Comparison of ENCODE assay signal across 18 cellular contexts in genomic region chr17:44184212-44184810, GRCh38. TPM values are rescaled to one million over a fixed set of nuclear protein-coding genes. Genes with fewer than 3 reads are reported as not detected.
DNase-seq lines count a peak whose midpoint lies in the region; ATAC-seq and TF ChIP-seq lines count a peak whose summit lies in the region.
"Had no signal": no experiment of that assay in that cellular context is flagged by ENCODE, and none has a peak within 500 bp of the region (broad histone marks: within the 10 kb centered on the region; RNA-seq: fewer than 3 reads in every experiment).

No MANE protein-coding gene starts in this region.

- H3K4me1 Mint-ChIP-seq in CD4-positive, CD25-positive, alpha-beta regulatory T cell: peaks cover 25 to 60% (median 40%) of the 10 kb centered on the region in 4 donors
- H3K4me1 Mint-ChIP-seq in H9 (peaks cover 8 to 24% of the 10 kb centered on the region in 2 experiments), activated B cell treated with CpG ODN at 0.5 μM for 24 hours (peaks cover 46% of the 10 kb centered on the region)
- H3K4me1 Mint-ChIP-seq in naive thymus-derived CD8-positive, alpha-beta T cell: peaks cover 20 to 53% (median 44%) of the 10 kb centered on the region in 4 donors

- no peaks in the 10 kb centered on the region for H3K23me2 ChIP-seq in H9 (ENCODE audit: insufficient read length, low read depth, low read length, poor library complexity, severe bottlenecking)

- peaks cover 38% of the 10 kb centered on the region for H3K4me1 ChIP-seq in CD4-positive, CD25-positive, alpha-beta regulatory T cell (ENCODE audit: control insufficient read depth, insufficient read depth, low read length, poor library complexity, severe bottlenecking)
- H3K4me1 ChIP-seq in H9 (ENCODE audit: insufficient read depth, low read length): no peaks in the 10 kb centered on the region
- peaks cover 17% of the 10 kb centered on the region for H3K4me1 ChIP-seq in smooth muscle cell (ENCODE audit: low read depth)
- H3K4me1 ChIP-seq: BE2C had no signal

- H2AK5ac ChIP-seq in H9 (ENCODE audit: insufficient read length, low read length): no peak overlapping the region

- H3K4me3 ChIP-seq in CD4-positive, CD25-positive, alpha-beta regulatory T cell (ENCODE audit: low read depth, low read length): no peak overlapping the region
- no peak overlapping the region for H3K4me3 ChIP-seq in smooth muscle cell

- no CpG with 5 or more reads among the region's 8 CpGs for WGBS in H9 (ENCODE audit: extremely low coverage, insufficient read length, low lambda C conversion rate)
- 97% methylated on average over 8 of the region's 8 CpGs for WGBS in smooth muscle cell (ENCODE audit: low lambda C conversion rate)

- H3K4me3 Mint-ChIP-seq in CD4-positive, CD25-positive, alpha-beta regulatory T cell: peak overlapping the region; percentile 94 to 99 (median 97)
- H3K4me3 Mint-ChIP-seq in H9 (peak overlapping the region; percentile 40 to 99; a peak in 3 of 5 replicates), activated B cell treated with CpG ODN at 0.5 μM for 24 hours (peak overlapping the region; percentile 35)
- H3K4me3 Mint-ChIP-seq in naive thymus-derived CD8-positive, alpha-beta T cell: peak overlapping the region in 7 of 10 donors; percentile 15 to 100 (median 48)

- H3K27ac ChIP-seq in CD4-positive, CD25-positive, alpha-beta regulatory T cell (ENCODE audit: insufficient read depth, low read length, poor library complexity, severe bottlenecking): peak overlapping the region; percentile 41
- no peak overlapping the region for H3K27ac ChIP-seq in H9 (ENCODE audit: insufficient read length, low read depth, low read length)
- no peak overlapping the region for H3K27ac ChIP-seq in smooth muscle cell (ENCODE audit: low read depth)

- no peak overlapping the region for H3T11ph ChIP-seq in H9 (ENCODE audit: low read length)

- H3K27me3 Mint-ChIP-seq in CD4-positive, CD25-positive, alpha-beta regulatory T cell: no peaks in the 10 kb centered on the region
- H3K27me3 Mint-ChIP-seq in H9 (ENCODE audit: low read depth): no peaks in the 10 kb centered on the region; the same call in 1 of the 2 replicates
- no peaks in the 10 kb centered on the region for H3K27me3 Mint-ChIP-seq in activated B cell treated with CpG ODN at 0.5 μM for 24 hours
- H3K27me3 Mint-ChIP-seq in naive thymus-derived CD8-positive, alpha-beta T cell: no peaks in the 10 kb centered on the region

- DNase-seq in CD4-positive, CD25-positive, alpha-beta regulatory T cell: no peak
- DNase-seq in H9 (no peak), activated B cell treated with CpG ODN at 0.5 μM for 24 hours (no peak), NCI-H774 (lab: John Stamatoyannopoulos, UW) (no peak), smooth muscle cell (lab: John Stamatoyannopoulos, UW; ENCODE audit: unreplicated experiment) (no peak)
- no peak for DNase-seq in naive thymus-derived CD8-positive, alpha-beta T cell
- DNase-seq: amygdala, BE2C, DMS79 treated with DMSO at 0.1 percent for 48 hours, left ventricle myocardium superior, NCI-H69 had no signal

- no peak overlapping the region for H2BK120ac ChIP-seq in H9 (ENCODE audit: low read depth, low read length, poor library complexity, severe bottlenecking)

- H3K4me2 ChIP-seq in H9 (ENCODE audit: insufficient read depth, insufficient read length, low read length) (no peak overlapping the region), smooth muscle cell (no peak overlapping the region)

- ATAC-seq in CD4-positive, CD25-positive, alpha-beta regulatory T cell (ENCODE audit: low read depth in 2 of 2): no peak
- no peak for ATAC-seq in activated B cell treated with CpG ODN at 0.5 μM for 24 hours (ENCODE audit: low read depth)
- ATAC-seq in naive thymus-derived CD8-positive, alpha-beta T cell: no peak
- ATAC-seq in HG03139 (IDR thresholded peaks at IDR 0.05; ENCODE audit: unreplicated experiment): no peak
- ATAC-seq: activated CD4-positive, CD25-positive, alpha-beta regulatory T cell treated with anti-CD3 and anti-CD28 coated beads, Interleukin-2, amount 50 U/mL, for 24 hours; left ventricle myocardium superior had no signal

- no peak overlapping the region for H4K8ac ChIP-seq in H9 (replicated peaks; ENCODE audit: insufficient read length, low read depth, low read length)

- no peak overlapping the region for H3K23ac ChIP-seq in H9 (ENCODE audit: insufficient read length, low read depth, low read length)

- intact Hi-C loops in activated B cell treated with CpG ODN at 0.5 μM for 24 hours (cut with micrococcal nuclease): no loop called here

- peaks cover 3% of the 10 kb centered on the region for H3K79me1 ChIP-seq in H9 (ENCODE audit: insufficient read depth, low read depth, low read length, poor library complexity, severe bottlenecking)

- CTCF ChIA-PET in activated B cell treated with CpG ODN at 0.5 μM for 24 hours (lab: Charles Lee): no interaction called here

- no peak overlapping the region for H3K56ac ChIP-seq in H9 (ENCODE audit: insufficient read length, low read depth, low read length)

- H3K36me3 Mint-ChIP-seq in CD4-positive, CD25-positive, alpha-beta regulatory T cell: peaks cover 7% of the 10 kb centered on the region
- H3K36me3 Mint-ChIP-seq in H9 (ENCODE audit: insufficient read depth in 1 of 3, low read depth in 3 of 3): peaks cover 23 to 36% (median 26%) of the 10 kb centered on the region in 3 experiments
- H3K36me3 Mint-ChIP-seq in activated B cell treated with CpG ODN at 0.5 μM for 24 hours (ENCODE audit: low read depth): peaks cover 41% of the 10 kb centered on the region
- peaks cover 0 to 25% (median 6%) of the 10 kb centered on the region in 3 donors for H3K36me3 Mint-ChIP-seq in naive thymus-derived CD8-positive, alpha-beta T cell

- TF ChIP-seq CTCF in H9 (conservative IDR thresholded peaks at IDR 0.05) (no peak), activated B cell treated with CpG ODN at 0.5 μM for 24 hours (IDR thresholded peaks at IDR 0.05) (no peak), smooth muscle cell (IDR thresholded peaks at IDR 0.05; ENCODE audit: borderline replicate concordance, insufficient read depth, poor library complexity, severe bottlenecking) (no peak)

- H4K91ac ChIP-seq in H9 (ENCODE audit: insufficient read length, low read depth, low read length): no peak overlapping the region

- H2BK12ac ChIP-seq in H9 (ENCODE audit: insufficient read length, low read depth, low read length): no peak overlapping the region

- no peak overlapping the region for H3K9ac ChIP-seq in H9 (ENCODE audit: extremely low read depth, insufficient read length, low read length)
- H3K9ac ChIP-seq in smooth muscle cell (ENCODE audit: low read depth): no peak overlapping the region

- peaks cover 8% of the 10 kb centered on the region; the same call in 1 of the 2 replicates for H3K79me2 ChIP-seq in H9 (ENCODE audit: insufficient read depth, low read length)
- peaks cover 35% of the 10 kb centered on the region for H3K79me2 ChIP-seq in smooth muscle cell (ENCODE audit: low read depth)

- no peak overlapping the region for H2BK15ac ChIP-seq in H9 (ENCODE audit: low read depth, low read length)

- H4K20me1 ChIP-seq in H9 (ENCODE audit: control insufficient read depth, insufficient read depth, insufficient read length): no peaks in the 10 kb centered on the region
- peaks cover 7% of the 10 kb centered on the region for H4K20me1 ChIP-seq in smooth muscle cell (ENCODE audit: low read depth)

- H3K27me3 ChIP-seq in CD4-positive, CD25-positive, alpha-beta regulatory T cell (ENCODE audit: control insufficient read depth, insufficient read depth, low read length): no peaks in the 10 kb centered on the region
- H3K27me3 ChIP-seq in H9 (ENCODE audit: insufficient read depth, low read length) (no peaks in the 10 kb centered on the region), smooth muscle cell (ENCODE audit: low read depth) (no peaks in the 10 kb centered on the region)
- H3K27me3 ChIP-seq: BE2C had no signal

- H2AFZ ChIP-seq in H9 (ENCODE audit: low read length) (no peak overlapping the region), smooth muscle cell (ENCODE audit: low read depth) (no peak overlapping the region)

- no peak overlapping the region for H2BK20ac ChIP-seq in H9 (ENCODE audit: low read depth, low read length, poor library complexity, severe bottlenecking)

- POLR2A ChIA-PET in activated B cell treated with CpG ODN at 0.5 μM for 24 hours (lab: Charles Lee): interaction anchor here (0.6 to 1.2 kb wide), 3 partner anchors 118 to 504 kb away, joined by 3 read pairs; partner anchors contain the start of genes GRN and LSM12
- POLR2A ChIA-PET in naive thymus-derived CD8-positive, alpha-beta T cell (lab: Charles Lee): interaction anchor here (1.0 to 6.3 kb wide), 5 partner anchors 8 to 143 kb away, joined by 3 to 111 read pairs (median 10); partner anchors contain the start of genes ATXN7L3, HDAC5 and UBTF

- H3K18ac ChIP-seq in H9 (ENCODE audit: insufficient read length, low read depth, low read length): no peak overlapping the region

- no peak overlapping the region for H3K14ac ChIP-seq in H9 (ENCODE audit: insufficient read depth, low read length)

- no peaks in the 10 kb centered on the region for H3F3A ChIP-seq in smooth muscle cell (ENCODE audit: low read depth)

- H3K9me3 ChIP-seq in CD4-positive, CD25-positive, alpha-beta regulatory T cell (ENCODE audit: control insufficient read depth in 2 of 2, low read length in 2 of 2): no peaks in the 10 kb centered on the region
- H3K9me3 ChIP-seq in H9 (ENCODE audit: control insufficient read depth, low read depth, low read length) (peaks cover 6% of the 10 kb centered on the region), smooth muscle cell (replicated peaks; ENCODE audit: low read depth) (no peaks in the 10 kb centered on the region)
- H3K9me3 ChIP-seq: BE2C had no signal

- H3K9me3 Mint-ChIP-seq in CD4-positive, CD25-positive, alpha-beta regulatory T cell: no peaks in the 10 kb centered on the region
- H3K9me3 Mint-ChIP-seq in H9: peaks cover 6 to 7% of the 10 kb centered on the region in 2 experiments
- no peaks in the 10 kb centered on the region for H3K9me3 Mint-ChIP-seq in activated B cell treated with CpG ODN at 0.5 μM for 24 hours
- H3K9me3 Mint-ChIP-seq in naive thymus-derived CD8-positive, alpha-beta T cell: no peaks in the 10 kb centered on the region
- H3K9me3 Mint-ChIP-seq: T-helper 1 cell treated with Interleukin-12 subunit alpha and Interleukin-12 subunit beta and Interleukin-4 antibody, amounts not matched to agents 30 μg/mL and 1 μg/mL, for 36 hours had no signal

- H3K36me3 ChIP-seq in CD4-positive, CD25-positive, alpha-beta regulatory T cell (ENCODE audit: control insufficient read depth, insufficient read depth, low read length): peaks cover 19% of the 10 kb centered on the region
- H3K36me3 ChIP-seq in smooth muscle cell (ENCODE audit: low read depth): no peaks in the 10 kb centered on the region

- H3K27ac Mint-ChIP-seq in CD4-positive, CD25-positive, alpha-beta regulatory T cell: no peak overlapping the region
- H3K27ac Mint-ChIP-seq in H9 (no peak overlapping the region; a peak in 1 of 7 replicates), activated B cell treated with CpG ODN at 0.5 μM for 24 hours (no peak overlapping the region)
- peak overlapping the region in 6 of 10 donors; percentile 19 to 62 (median 38) for H3K27ac Mint-ChIP-seq in naive thymus-derived CD8-positive, alpha-beta T cell

- no peak overlapping the region for H2BK5ac ChIP-seq in H9 (ENCODE audit: insufficient read length, low read length)

- no peak overlapping the region for H3K4ac ChIP-seq in H9 (ENCODE audit: low read depth, low read length)

- H4K5ac ChIP-seq in H9 (ENCODE audit: insufficient read length, low read depth, low read length): no peak overlapping the region

RNA-seq across cellular contexts. Expression of gene TMUB2, which starts 2.5 kb away (rescaled TPM):
- total RNA-seq in CD4-positive, CD25-positive, alpha-beta regulatory T cell: 67.7 TPM
- 10 to 100 TPM; 31.7 to 43.7 (median 34.5) TPM for polyA plus RNA-seq in CD4-positive, CD25-positive, alpha-beta regulatory T cell
- total RNA-seq in H9 (2021) (20.6 and 22.9 TPM in 2 replicates), activated B cell treated with CpG ODN at 0.5 μM for 24 hours (32.3 and 36.0 TPM in 2 replicates), smooth muscle cell (26.4 and 28.5 TPM in 2 replicates)
- total RNA-seq in naive thymus-derived CD8-positive, alpha-beta T cell: 10 to 100 TPM; 45.8 to 50.5 TPM
- polyA plus RNA-seq in naive thymus-derived CD8-positive, alpha-beta T cell: 10 to 100 TPM; 22.1 to 30.2 (median 25.5) TPM
- 35.8 and 39.2 TPM in 2 replicates for polyA plus RNA-seq in smooth muscle cell

RNA-seq across cellular contexts. Expression of gene ASB16, which starts 13.8 kb away (rescaled TPM):
- total RNA-seq in CD4-positive, CD25-positive, alpha-beta regulatory T cell: not detected
- polyA plus RNA-seq in CD4-positive, CD25-positive, alpha-beta regulatory T cell: under 1 TPM in 2 of 4 donors, not detected in 2; 0.09 to 0.16 TPM
- 0.31 and 0.90 TPM in 2 replicates for total RNA-seq in H9 (2021)
- total RNA-seq in activated B cell treated with CpG ODN at 0.5 μM for 24 hours: not detected in 2 replicates
- total RNA-seq in naive thymus-derived CD8-positive, alpha-beta T cell: not detected
- under 1 TPM in 1 of 3 donors, not detected in 2; 0.09 TPM for polyA plus RNA-seq in naive thymus-derived CD8-positive, alpha-beta T cell
- 0.09 TPM in 1 of 2 replicates, not detected in the other for total RNA-seq in smooth muscle cell
- polyA plus RNA-seq in smooth muscle cell: 0.28 and 0.35 TPM in 2 replicates
- total RNA-seq: endothelial cell of umbilical vein, frontal cortex, HT1080, subcutaneous adipose tissue had no signal
- polyA plus RNA-seq: endothelial cell of umbilical vein had no signal

RNA-seq across cellular contexts. Expression of gene ATXN7L3, which starts 15.4 kb away (rescaled TPM):
- total RNA-seq in CD4-positive, CD25-positive, alpha-beta regulatory T cell: 103 TPM
- 10 to 100 TPM; 10.3 to 16.1 (median 12.6) TPM for polyA plus RNA-seq in CD4-positive, CD25-positive, alpha-beta regulatory T cell
- total RNA-seq in H9 (2021) (125 and 134 TPM in 2 replicates), activated B cell treated with CpG ODN at 0.5 μM for 24 hours (92.0 and 103 TPM in 2 replicates), smooth muscle cell (54.0 and 61.1 TPM in 2 replicates)
- 100 to 1,000 TPM; 125 TPM for total RNA-seq in naive thymus-derived CD8-positive, alpha-beta T cell
- 10 to 100 TPM in 2 of 3 donors, 1 to 10 TPM in 1; 9.3 to 14.2 (median 10.6) TPM for polyA plus RNA-seq in naive thymus-derived CD8-positive, alpha-beta T cell
- 24.3 and 29.1 TPM in 2 replicates for polyA plus RNA-seq in smooth muscle cell

RNA-seq across cellular contexts. Expression of gene UBTF, which starts 35.2 kb away (rescaled TPM):
- total RNA-seq in CD4-positive, CD25-positive, alpha-beta regulatory T cell: 104 TPM
- polyA plus RNA-seq in CD4-positive, CD25-positive, alpha-beta regulatory T cell: 10 to 100 TPM; 22.3 to 28.5 (median 26.5) TPM
- total RNA-seq in H9 (2021) (151 and 164 TPM in 2 replicates), activated B cell treated with CpG ODN at 0.5 μM for 24 hours (139 and 146 TPM in 2 replicates), smooth muscle cell (18.2 and 28.4 TPM in 2 replicates)
- total RNA-seq in naive thymus-derived CD8-positive, alpha-beta T cell: 100 to 1,000 TPM; 348 to 362 TPM
- polyA plus RNA-seq in naive thymus-derived CD8-positive, alpha-beta T cell: 10 to 100 TPM; 41.5 to 94.2 (median 73.3) TPM
- 22.1 and 29.2 TPM in 2 replicates for polyA plus RNA-seq in smooth muscle cell

RNA-seq across cellular contexts. Expression of gene HROB, which starts 42.6 kb away (rescaled TPM):
- 9.2 TPM for total RNA-seq in CD4-positive, CD25-positive, alpha-beta regulatory T cell
- under 1 TPM; 0.16 to 0.67 (median 0.38) TPM for polyA plus RNA-seq in CD4-positive, CD25-positive, alpha-beta regulatory T cell
- total RNA-seq in H9 (2021) (23.3 and 24.1 TPM in 2 replicates), activated B cell treated with CpG ODN at 0.5 μM for 24 hours (2.2 and 5.0 TPM in 2 replicates), smooth muscle cell (1.9 and 3.1 TPM in 2 replicates)
- 1 to 10 TPM in 1 of 2 experiments, under 1 TPM in 1; 0.88 to 1.2 TPM for total RNA-seq in naive thymus-derived CD8-positive, alpha-beta T cell
- under 1 TPM in 2 of 3 donors, not detected in 1; 0.08 to 0.24 TPM for polyA plus RNA-seq in naive thymus-derived CD8-positive, alpha-beta T cell
- polyA plus RNA-seq in smooth muscle cell: 3.7 and 4.6 TPM in 2 replicates

Comparison
In these comparisons a context has a peak if more than half of its experiments do, and no peak if none do; other contexts are left out.
1. H3K27ac Mint-ChIP-seq: peak in naive thymus-derived CD8-positive, alpha-beta T cell (6 of 10); none in CD4-positive, CD25-positive, alpha-beta regulatory T cell (0 of 3), H9 (0 of 3) and activated B cell treated with CpG ODN at 0.5 μM for 24 hours (single experiment).
2. H3K4me3 Mint-ChIP-seq: peak in every context shown above with its lines; median percentile 97 in CD4-positive, CD25-positive, alpha-beta regulatory T cell; 70 in H9; 48 in naive thymus-derived CD8-positive, alpha-beta T cell; 35 in activated B cell treated with CpG ODN at 0.5 μM for 24 hours.